In genomic region chr17:57342141-57342540, GRCh38 we compare ENCODE assay signal across 21 cellular contexts.
DNase-seq lines count a peak whose midpoint lies in the region.
"Had no signal": no experiment of that assay in that cellular context is flagged by ENCODE, and none has a peak within 500 bp of the region (broad histone marks: within the 10 kb centered on the region; RNA-seq: fewer than 3 reads in every experiment).

No MANE protein-coding gene starts in this region.

- H3K4me3 ChIP-seq in HUES48 (ENCODE audit: low read depth, low read length) = no peak overlapping the region
- H3K4me3 ChIP-seq: gastroesophageal sphincter, pancreas, PC-9, spleen had no signal

- H3K27me3 ChIP-seq in HUES48 (ENCODE audit: control insufficient read depth, insufficient read depth, low read length) = no peaks in the 10 kb centered on the region
- H3K27me3 ChIP-seq: BE2C, gastroesophageal sphincter, pancreas, spleen had no signal

- peak overlapping the region; percentile 30 for H3K27ac ChIP-seq in HUES48 (ENCODE audit: low read depth, low read length)
- H3K27ac ChIP-seq: gastroesophageal sphincter, pancreas, PC-9, spleen had no signal

- no peak overlapping the region for H3K9ac ChIP-seq in HUES48 (ENCODE audit: low read depth, low read length)

- DNase-seq in NCI-H146 (lab: John Stamatoyannopoulos, UW) = peak; percentile 4
- no peak for DNase-seq in NCI-H146 treated with DMSO at 0.1 percent for 48 hours (lab: John Stamatoyannopoulos, UW; ENCODE audit: unreplicated experiment)
- peak; percentile 54 for DNase-seq in cerebellar cortex (ENCODE audit: low spot score)
- DNase-seq in pons (ENCODE audit: low spot score) = peak; percentile 36
- DNase-seq in COLO829 (ENCODE audit: low spot score) = no peak
- no peak for DNase-seq in stimulated activated CD4-positive, alpha-beta T cell treated with anti-CD3 and anti-CD28 coated beads, Interleukin-12 subunit alpha, Interleukin-12 subunit beta, amount 100 ng/mL, for 4 hours
- DNase-seq in posterior vena cava (ENCODE audit: low spot score) = no peak
- DNase-seq: 8988T; activated CD4-positive, alpha-beta T cell treated with anti-CD3 and anti-CD28 coated beads, Interleukin-2, amount 50 U/mL, for 4 hours; BE2C; cerebellar nuclear complex; effector CD4-positive, alpha-beta T cell; mesendoderm; naive thymus-derived CD8-positive, alpha-beta T cell; NCI-H1436; pancreas; PC-9; spleen; T-helper 2 cell had no signal

- intact Hi-C loops in posterior vena cava (cut with DNase I) = no loop called here

- peaks cover 11% of the 10 kb centered on the region; the same call in 1 of the 2 replicates for H3K36me3 ChIP-seq in HUES48 (ENCODE audit: control insufficient read depth, insufficient read depth, low read length)
- H3K36me3 ChIP-seq: gastroesophageal sphincter, pancreas had no signal

- no peaks in the 10 kb centered on the region for H3K9me3 ChIP-seq in HUES48 (ENCODE audit: control insufficient read depth, insufficient read depth, low read length)
- H3K9me3 ChIP-seq: BE2C, gastroesophageal sphincter, pancreas, spleen had no signal

- peaks cover 48% of the 10 kb centered on the region for H3K4me1 ChIP-seq in HUES48 (ENCODE audit: control insufficient read depth, insufficient read depth, low read length)
- H3K4me1 ChIP-seq: BE2C had no signal

Comparison
In these comparisons a context has a peak if more than half of its experiments do, and no peak if none do; other contexts are left out.
1. DNase-seq: peak in NCI-H146 (single experiment), cerebellar cortex (single experiment) and pons (single experiment); none in NCI-H146 treated with DMSO at 0.1 percent for 48 hours (single experiment), COLO829 (single experiment), stimulated activated CD4-positive, alpha-beta T cell treated with anti-CD3 and anti-CD28 coated beads, Interleukin-12 subunit alpha, Interleukin-12 subunit beta, amount 100 ng/mL, for 4 hours (single experiment) and posterior vena cava (single experiment).